In the genomic region with DNA sequence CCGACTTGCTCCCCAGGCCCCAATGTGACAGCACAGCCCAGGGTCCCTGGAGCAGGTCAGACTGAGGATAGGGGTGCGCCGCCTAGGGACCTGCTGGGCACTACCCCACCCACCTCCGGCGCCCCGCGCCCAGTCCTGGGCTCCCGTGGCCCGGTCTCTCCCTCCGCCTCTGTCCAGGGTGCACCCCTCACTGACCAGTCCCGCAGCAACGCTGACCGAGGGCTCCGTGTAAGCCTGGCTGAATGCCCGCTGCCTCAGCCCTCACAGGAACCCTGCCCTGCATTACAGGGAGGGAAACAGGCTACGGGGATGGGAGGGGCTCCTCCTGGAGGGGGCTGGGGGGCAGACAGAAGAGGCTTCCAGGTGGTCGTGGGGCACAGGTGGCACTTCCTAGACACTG, we compare ENCODE assay signal across 15 cellular contexts. TPM values are rescaled to one million over a fixed set of nuclear protein-coding genes. Genes with fewer than 3 reads are reported as not detected.
DNase-seq lines count a peak whose midpoint lies in the region; ATAC-seq and TF ChIP-seq lines count a peak whose summit lies in the region.
"Had no signal": no experiment of that assay in that cellular context is flagged by ENCODE, and none has a peak within 500 bp of the region (broad histone marks: within the 10 kb centered on the region; RNA-seq: fewer than 3 reads in every experiment).

No MANE protein-coding gene starts in this region.

- H3K4me1 Mint-ChIP-seq in activated naive CD4-positive, alpha-beta T cell treated with anti-CD3 and anti-CD28 coated beads, Interleukin-2, amount 10 ng/mL, durations not matched to agents 7 days and 5 days: peaks cover 40% of the 10 kb centered on the region

- peaks cover 17 to 44% of the 10 kb centered on the region in 2 donors for H3K4me1 ChIP-seq in esophagus (ENCODE audit: control insufficient read depth in 2 of 2, insufficient read depth in 2 of 2, low read length in 1 of 2)
- peaks cover 23 to 29% of the 10 kb centered on the region in 2 experiments for H3K4me1 ChIP-seq in neutrophil (ENCODE audit: control insufficient read depth in 1 of 2, insufficient read depth in 1 of 2, low read depth in 1 of 2, low read length in 1 of 2)
- peaks cover 0 to 31% of the 10 kb centered on the region in 2 donors for H3K4me1 ChIP-seq in uterus
- H3K4me1 ChIP-seq: foreskin keratinocyte, pancreas had no signal

- H3K9me3 ChIP-seq in esophagus (ENCODE audit: control insufficient read depth in 2 of 2, insufficient read depth in 1 of 2, low read depth in 1 of 2, low read length in 1 of 2) (no peaks in the 10 kb centered on the region), neutrophil (no peaks in the 10 kb centered on the region), uterus (no peaks in the 10 kb centered on the region)
- H3K9me3 ChIP-seq: pancreas had no signal

- TF ChIP-seq POLR2A in uterus (IDR thresholded peaks at IDR 0.05): no peak

- CTCF ChIA-PET in activated naive CD4-positive, alpha-beta T cell treated with anti-CD3 and anti-CD28 coated beads, Interleukin-2, amount 10 ng/mL, durations not matched to agents 7 days and 5 days (lab: Charles Lee): no interaction called here

- H3K27ac ChIP-seq in esophagus (ENCODE audit: low read depth in 2 of 2, low read length in 1 of 2) (peak overlapping the region; percentile 37 to 76), neutrophil (peak overlapping the region; percentile 43), uterus (peak overlapping the region; percentile 35 to 55)
- H3K27ac ChIP-seq: foreskin keratinocyte had no signal

- H3K9me3 Mint-ChIP-seq in activated naive CD4-positive, alpha-beta T cell treated with anti-CD3 and anti-CD28 coated beads, Interleukin-2, amount 50 U/mL, for 72 hours: no peaks in the 10 kb centered on the region
- H3K9me3 Mint-ChIP-seq in activated naive CD4-positive, alpha-beta T cell treated with anti-CD3 and anti-CD28 coated beads, Interleukin-2, amount 10 ng/mL, durations not matched to agents 7 days and 5 days: no peaks in the 10 kb centered on the region

- H3K4me3 Mint-ChIP-seq in activated naive CD4-positive, alpha-beta T cell treated with anti-CD3 and anti-CD28 coated beads, Interleukin-2, amount 10 ng/mL, durations not matched to agents 7 days and 5 days: no peak overlapping the region

- TF ChIP-seq CTCF in neutrophil (IDR thresholded peaks at IDR 0.05): no peak
- no peak for TF ChIP-seq CTCF in uterus (IDR thresholded peaks at IDR 0.05)

- H3K36me3 Mint-ChIP-seq in activated naive CD4-positive, alpha-beta T cell treated with anti-CD3 and anti-CD28 coated beads, Interleukin-2, amount 50 U/mL, for 72 hours: peaks cover 6 to 26% of the 10 kb centered on the region in 2 donors
- peaks cover 15% of the 10 kb centered on the region for H3K36me3 Mint-ChIP-seq in activated naive CD4-positive, alpha-beta T cell treated with anti-CD3 and anti-CD28 coated beads, Interleukin-2, amount 10 ng/mL, durations not matched to agents 7 days and 5 days

- no peak for ATAC-seq in activated naive CD4-positive, alpha-beta T cell treated with anti-CD3 and anti-CD28 coated beads, Interleukin-2, amount 50 U/mL, for 72 hours
- ATAC-seq in GM19467 (IDR thresholded peaks at IDR 0.05; ENCODE audit: unreplicated experiment): no peak
- ATAC-seq: foreskin keratinocyte had no signal

- H3K27me3 ChIP-seq in esophagus (ENCODE audit: control insufficient read depth in 1 of 2, insufficient read depth in 2 of 2, low read length in 2 of 2): no peaks in the 10 kb centered on the region
- H3K27me3 ChIP-seq in neutrophil: no peaks in the 10 kb centered on the region
- no peaks in the 10 kb centered on the region for H3K27me3 ChIP-seq in uterus
- H3K27me3 ChIP-seq: foreskin keratinocyte, pancreas had no signal

- DNase-seq in activated naive CD4-positive, alpha-beta T cell treated with anti-CD3 and anti-CD28 coated beads, Interleukin-2, amount 50 U/mL, for 72 hours (ENCODE audit: low spot score in 2 of 2): no peak
- DNase-seq in activated naive CD4-positive, alpha-beta T cell treated with anti-CD3 and anti-CD28 coated beads, Interleukin-2, amount 10 ng/mL, durations not matched to agents 7 days and 5 days: no peak
- DNase-seq in uterus (no peak), HuH-7 (ENCODE audit: low spot score) (no peak), SIG-M5 (lab: John Stamatoyannopoulos, UW) (no peak)
- DNase-seq: activated CD8-positive, alpha-beta memory T cell treated with anti-CD3 and anti-CD28 coated beads for 24 hours; aorta; COR-L47; foreskin keratinocyte; NCI-H1694 treated with DMSO at 0.1 percent for 48 hours; NCI-H226 had no signal

- intact Hi-C loops in uterus (cut with DNase I; ENCODE audit: low total_unique reads): no loop called here

- H3K36me3 ChIP-seq in esophagus (ENCODE audit: control insufficient read depth in 2 of 2, insufficient read depth in 2 of 2, low read length in 1 of 2) (peaks cover 0 to 15% of the 10 kb centered on the region in 2 donors), neutrophil (peaks cover 39% of the 10 kb centered on the region), uterus (no peaks in the 10 kb centered on the region)
- H3K36me3 ChIP-seq: pancreas had no signal

- H3K4me3 ChIP-seq in esophagus (ENCODE audit: low read depth in 1 of 2, low read length in 2 of 2): no peak overlapping the region
- no peak overlapping the region for H3K4me3 ChIP-seq in neutrophil (ENCODE audit: low read depth in 1 of 2, low read length in 1 of 2)
- no peak overlapping the region for H3K4me3 ChIP-seq in uterus
- H3K4me3 ChIP-seq: pancreas had no signal

- 74 to 75% methylated on average over 17 of the region's 17 CpGs for WGBS in esophagus, 2 donors

- H3K27ac Mint-ChIP-seq in activated naive CD4-positive, alpha-beta T cell treated with anti-CD3 and anti-CD28 coated beads, Interleukin-2, amount 50 U/mL, for 72 hours: peak overlapping the region; percentile 85 to 97
- no peak overlapping the region for H3K27ac Mint-ChIP-seq in activated naive CD4-positive, alpha-beta T cell treated with anti-CD3 and anti-CD28 coated beads, Interleukin-2, amount 10 ng/mL, durations not matched to agents 7 days and 5 days

- H3K27me3 Mint-ChIP-seq in activated naive CD4-positive, alpha-beta T cell treated with anti-CD3 and anti-CD28 coated beads, Interleukin-2, amount 10 ng/mL, durations not matched to agents 7 days and 5 days: no peaks in the 10 kb centered on the region

RNA-seq across cellular contexts. Expression of gene GPX4, which starts 31.7 kb away (rescaled TPM):
- 100 to 1,000 TPM; 154 to 316 TPM for total RNA-seq in activated naive CD4-positive, alpha-beta T cell treated with anti-CD3 and anti-CD28 coated beads, Interleukin-2, amount 50 U/mL, for 72 hours
- polyA plus RNA-seq in esophagus: 100 to 1,000 TPM; 271 to 294 TPM
- total RNA-seq in uterus: 100 to 1,000 TPM in 3 of 4 donors, 10 to 100 TPM in 1; 68.2 to 357 (median 163) TPM

RNA-seq across cellular contexts. Expression of gene SBNO2, which starts 38.6 kb away (rescaled TPM):
- total RNA-seq in activated naive CD4-positive, alpha-beta T cell treated with anti-CD3 and anti-CD28 coated beads, Interleukin-2, amount 50 U/mL, for 72 hours: 100 to 1,000 TPM; 113 to 144 TPM
- 10 to 100 TPM; 43.1 to 56.5 TPM for polyA plus RNA-seq in esophagus
- 100 to 1,000 TPM in 1 of 4 donors, 10 to 100 TPM in 1, 1 to 10 TPM in 2; 4.4 to 107 (median 10.7) TPM for total RNA-seq in uterus

RNA-seq across cellular contexts. Expression of gene POLR2E, which starts 40.3 kb away (rescaled TPM):
- 100 to 1,000 TPM; 248 to 259 TPM for total RNA-seq in activated naive CD4-positive, alpha-beta T cell treated with anti-CD3 and anti-CD28 coated beads, Interleukin-2, amount 50 U/mL, for 72 hours
- polyA plus RNA-seq in esophagus: 100 to 1,000 TPM in 1 of 2 donors, 10 to 100 TPM in 1; 77.9 to 162 TPM
- 100 to 1,000 TPM in 1 of 4 donors, 10 to 100 TPM in 3; 13.6 to 112 (median 59.8) TPM for total RNA-seq in uterus
